Comparison of ENCODE assay signal across 8 cellular contexts in the genomic region with DNA sequence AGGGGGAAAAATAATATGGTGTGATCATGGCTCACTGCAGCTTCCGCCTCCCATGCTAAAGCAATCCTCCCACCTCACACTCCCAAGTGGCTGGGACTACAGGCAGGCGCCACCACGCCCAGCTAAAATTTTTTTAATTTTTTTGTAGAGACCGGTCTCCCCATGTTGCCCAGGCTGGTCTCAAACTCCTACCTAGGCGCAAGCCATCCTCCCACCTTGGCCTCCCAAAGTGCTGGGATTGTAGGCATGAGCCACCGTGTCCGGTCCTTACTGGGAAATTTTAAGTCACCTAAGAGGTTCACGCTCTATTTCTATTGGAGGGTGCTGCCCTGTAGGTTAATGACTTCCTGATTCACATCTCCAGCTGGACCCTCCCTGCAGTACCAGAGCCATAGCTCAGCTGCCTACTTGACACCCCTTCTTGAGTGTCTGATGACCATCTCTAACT. TPM values are rescaled to one million over a fixed set of nuclear protein-coding genes. Genes with fewer than 3 reads are reported as not detected.
DNase-seq lines count a peak whose midpoint lies in the region; ATAC-seq and TF ChIP-seq lines count a peak whose summit lies in the region.

No MANE protein-coding gene starts in this region.

- peak overlapping the region; percentile 89 to 91 for H3K27ac Mint-ChIP-seq in effector memory CD8-positive, alpha-beta T cell
- H3K27ac Mint-ChIP-seq in nephron = peak overlapping the region; percentile 59 to 91 (median 83)

- no peak for ATAC-seq in effector memory CD8-positive, alpha-beta T cell (replicated peaks)
- ATAC-seq in HG02885 (IDR thresholded peaks at IDR 0.05; ENCODE audit: poor library complexity, unreplicated experiment) = no peak
- ATAC-seq in activated CD4-positive, CD25-positive, alpha-beta regulatory T cell treated with anti-CD3 and anti-CD28 coated beads, Interleukin-2, amount 50 U/mL, for 24 hours = no peak

- peak overlapping the region in 1 of 4 donors; percentile 58 for H3K27ac ChIP-seq in Peyer's patch

- no peak for TF ChIP-seq POLR2A in Peyer's patch (IDR thresholded peaks at IDR 0.05)

- no peaks in the 10 kb centered on the region for H3K27me3 Mint-ChIP-seq in effector memory CD8-positive, alpha-beta T cell
- no peaks in the 10 kb centered on the region for H3K27me3 Mint-ChIP-seq in nephron (ENCODE audit: low read depth)

- no peak for TF ChIP-seq CTCF in GM20000 (IDR thresholded peaks at IDR 0.05; ENCODE audit: extremely low read depth, missing control alignments)
- no peak for TF ChIP-seq CTCF in Peyer's patch (IDR thresholded peaks at IDR 0.05)
- no peak for TF ChIP-seq CTCF in nephron (IDR thresholded peaks at IDR 0.05; ENCODE audit: unreplicated experiment in 3 of 3)

- H3K36me3 ChIP-seq in Peyer's patch = no peaks in the 10 kb centered on the region

- DNase-seq in GM20000 (ENCODE audit: low spot score) (peak; percentile 45), Peyer's patch (no peak), NCI-H524 treated with DMSO at 0.1 percent for 48 hours (lab: John Stamatoyannopoulos, UW) (no peak)
- DNase-seq in effector memory CD8-positive, alpha-beta T cell = no peak
- no peak for DNase-seq in NK-92 treated with Interleukin-12 subunit alpha and Interleukin-12 subunit beta, amount 100 ng/mL, for 24 hours (lab: John Stamatoyannopoulos, UW)

- H3K36me3 Mint-ChIP-seq in effector memory CD8-positive, alpha-beta T cell (ENCODE audit: insufficient read depth) = peaks cover 15% of the 10 kb centered on the region
- peaks cover 5% of the 10 kb centered on the region for H3K36me3 Mint-ChIP-seq in nephron (ENCODE audit: low read depth)

- H3K4me3 ChIP-seq in Peyer's patch = peak overlapping the region; percentile 75 to 92 (median 88)

- no peaks in the 10 kb centered on the region for H3K9me3 Mint-ChIP-seq in effector memory CD8-positive, alpha-beta T cell
- H3K9me3 Mint-ChIP-seq in nephron = no peaks in the 10 kb centered on the region

- H3K4me1 ChIP-seq in Peyer's patch = peaks cover 0 to 23% (median 10%) of the 10 kb centered on the region in 4 donors

- peaks cover 34 to 48% of the 10 kb centered on the region in 2 donors for H3K4me1 Mint-ChIP-seq in effector memory CD8-positive, alpha-beta T cell (ENCODE audit: low read depth in 2 of 2)
- H3K4me1 Mint-ChIP-seq in nephron = peaks cover 22% of the 10 kb centered on the region

- H3K9me3 ChIP-seq in Peyer's patch = no peaks in the 10 kb centered on the region

- no peaks in the 10 kb centered on the region for H3K27me3 ChIP-seq in Peyer's patch

- peak overlapping the region; percentile 97 to 99 for H3K4me3 Mint-ChIP-seq in effector memory CD8-positive, alpha-beta T cell
- peak overlapping the region; percentile 98 to 99 (median 99) for H3K4me3 Mint-ChIP-seq in nephron

RNA-seq across cellular contexts. Expression of a gene that starts 0.6 kb away (rescaled TPM):
- 10 to 100 TPM; 23.5 to 47.0 (median 30.9) TPM for total RNA-seq in Peyer's patch

RNA-seq across cellular contexts. Expression of a gene that starts 41.6 kb away (rescaled TPM):
- total RNA-seq in Peyer's patch = 10 to 100 TPM; 12.1 to 15.0 (median 14.4) TPM
